Comparison of ENCODE assay signal across 1 cellular context in the genomic region with DNA sequence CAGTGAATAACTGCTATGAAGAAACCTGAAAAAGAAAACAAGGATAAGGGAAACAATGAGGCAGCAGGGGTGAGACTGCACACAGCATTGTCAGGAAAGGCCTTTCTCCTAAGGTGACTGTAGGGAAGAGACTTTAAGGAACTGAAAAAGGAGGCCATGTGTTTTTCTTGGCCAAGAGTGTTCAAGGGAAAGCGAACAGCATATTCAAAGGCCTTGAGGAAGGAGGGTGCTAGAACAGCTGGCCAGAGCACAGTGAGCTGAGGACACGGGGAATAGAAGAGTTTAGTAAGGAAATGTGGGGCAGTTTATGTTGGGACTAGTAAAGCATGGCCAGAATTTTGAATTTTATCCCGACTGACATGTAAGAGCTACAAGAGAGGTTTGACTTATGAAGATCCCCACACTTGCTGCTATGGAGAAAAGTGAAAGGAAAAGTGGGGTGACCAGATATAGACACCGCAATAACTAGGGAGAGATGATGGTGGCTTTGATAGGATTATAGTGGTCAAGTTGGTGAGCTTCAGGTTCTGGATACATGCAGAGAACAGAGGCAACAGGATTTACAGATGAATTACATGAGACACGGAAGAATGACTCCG.
TF ChIP-seq lines count a peak whose summit lies in the region.

No MANE protein-coding gene starts in this region.

TF ChIP-seq in IMR-90, 13 proteins besides CTCF, POLR2A, EP300 and RAD21:
- no peak for TF ChIP-seq NFE2L2 (IDR thresholded peaks at IDR 0.05; ENCODE audit: low read depth, low read length)
- no peak for TF ChIP-seq MAFK (IDR thresholded peaks at IDR 0.05; ENCODE audit: low read depth, low read length)
- no peak for TF ChIP-seq BHLHE40 (IDR thresholded peaks at IDR 0.05; ENCODE audit: low read depth, low read length)
- no peak for TF ChIP-seq FOS (IDR thresholded peaks at IDR 0.05; ENCODE audit: low read depth, low read length)
- TF ChIP-seq CHD1 (IDR thresholded peaks at IDR 0.05; ENCODE audit: low read depth, low read length) = no peak
- TF ChIP-seq RCOR1 (IDR thresholded peaks at IDR 0.05; ENCODE audit: insufficient replicate concordance, low read length) = no peak
- TF ChIP-seq SMC3 (IDR thresholded peaks at IDR 0.05; ENCODE audit: low read depth, low read length) = no peak
- no peak for TF ChIP-seq CEBPB (IDR thresholded peaks at IDR 0.05; ENCODE audit: low read depth, low read length)
- TF ChIP-seq RFX5 (IDR thresholded peaks at IDR 0.05; ENCODE audit: low read depth, low read length) = no peak
- TF ChIP-seq, protein P1, sequence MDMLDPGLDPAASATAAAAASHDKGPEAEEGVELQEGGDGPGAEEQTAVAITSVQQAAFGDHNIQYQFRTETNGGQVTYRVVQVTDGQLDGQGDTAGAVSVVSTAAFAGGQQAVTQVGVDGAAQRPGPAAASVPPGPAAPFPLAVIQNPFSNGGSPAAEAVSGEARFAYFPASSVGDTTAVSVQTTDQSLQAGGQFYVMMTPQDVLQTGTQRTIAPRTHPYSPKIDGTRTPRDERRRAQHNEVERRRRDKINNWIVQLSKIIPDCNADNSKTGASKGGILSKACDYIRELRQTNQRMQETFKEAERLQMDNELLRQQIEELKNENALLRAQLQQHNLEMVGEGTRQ (IDR thresholded peaks at IDR 0.05; ENCODE audit: low read depth, low read length) = no peak
- TF ChIP-seq MXI1 (IDR thresholded peaks at IDR 0.05; ENCODE audit: borderline replicate concordance, low read depth, low read length) = no peak
- TF ChIP-seq MAZ (IDR thresholded peaks at IDR 0.05; ENCODE audit: borderline replicate concordance, low read depth, low read length) = no peak
- TF ChIP-seq, protein P2, sequence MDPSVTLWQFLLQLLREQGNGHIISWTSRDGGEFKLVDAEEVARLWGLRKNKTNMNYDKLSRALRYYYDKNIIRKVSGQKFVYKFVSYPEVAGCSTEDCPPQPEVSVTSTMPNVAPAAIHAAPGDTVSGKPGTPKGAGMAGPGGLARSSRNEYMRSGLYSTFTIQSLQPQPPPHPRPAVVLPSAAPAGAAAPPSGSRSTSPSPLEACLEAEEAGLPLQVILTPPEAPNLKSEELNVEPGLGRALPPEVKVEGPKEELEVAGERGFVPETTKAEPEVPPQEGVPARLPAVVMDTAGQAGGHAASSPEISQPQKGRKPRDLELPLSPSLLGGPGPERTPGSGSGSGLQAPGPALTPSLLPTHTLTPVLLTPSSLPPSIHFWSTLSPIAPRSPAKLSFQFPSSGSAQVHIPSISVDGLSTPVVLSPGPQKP (IDR thresholded peaks at IDR 0.05; ENCODE audit: borderline replicate concordance, low read depth, low read length) = no peak
